In the genomic region with DNA sequence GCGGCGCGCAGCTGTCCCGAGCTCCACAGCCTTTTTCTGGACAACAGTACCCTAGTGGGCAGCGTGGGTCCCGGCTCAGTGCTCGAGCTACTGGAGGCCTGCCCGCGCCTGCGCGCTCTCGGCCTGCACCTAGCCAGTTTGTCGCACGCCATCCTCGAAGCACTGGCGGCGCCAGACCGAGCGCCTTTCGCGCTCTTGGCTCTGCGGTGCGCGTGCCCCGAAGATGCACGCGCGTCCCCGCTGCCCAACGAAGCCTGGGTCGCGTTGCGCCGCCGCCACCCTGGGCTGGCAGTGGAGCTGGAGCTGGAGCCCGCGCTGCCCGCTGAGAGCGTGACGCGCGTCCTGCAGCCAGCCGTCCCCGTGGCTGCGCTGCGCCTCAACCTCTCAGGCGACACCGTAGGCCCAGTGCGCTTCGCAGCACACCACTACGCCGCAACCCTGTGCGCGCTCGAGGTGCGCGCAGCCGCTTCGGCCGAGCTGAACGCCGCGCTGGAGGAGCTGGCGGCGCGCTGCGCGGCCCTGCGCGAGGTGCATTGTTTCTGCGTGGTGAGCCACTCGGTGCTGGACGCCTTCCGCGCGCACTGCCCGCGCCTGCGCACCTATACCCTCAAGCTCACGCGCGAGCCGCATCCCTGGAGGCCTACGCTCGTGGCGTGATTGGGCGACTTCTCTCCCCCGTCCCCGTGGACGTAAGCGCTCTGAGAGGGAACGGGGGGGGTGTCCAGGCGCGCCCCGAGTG, we compare ENCODE assay signal across 9 cellular contexts. TPM values are rescaled to one million over a fixed set of nuclear protein-coding genes. Genes with fewer than 3 reads are reported as not detected.
A peak's percentile ranks its signal among the peaks of the same experiment; 100 is the strongest.
DNase-seq lines count a peak whose midpoint lies in the region; ATAC-seq and TF ChIP-seq lines count a peak whose summit lies in the region.
"Had no signal": no experiment of that assay in that cellular context is flagged by ENCODE, and none has a peak within 500 bp of the region (broad histone marks: within the 10 kb centered on the region; RNA-seq: fewer than 3 reads in every experiment).

No MANE protein-coding gene starts in this region.

- peak overlapping the region; percentile 41 for H3K27ac Mint-ChIP-seq in T-helper 1 cell treated with Interleukin-12 subunit alpha and Interleukin-12 subunit beta and Interleukin-4 antibody, amounts not matched to agents 30 μg/mL and 1 μg/mL, for 36 hours
- H3K27ac Mint-ChIP-seq in endodermal cell, result no peak overlapping the region

- DNase-seq in NCI-H1417 (lab: John Stamatoyannopoulos, UW), result peak; percentile 78 to 98 (median 92)
- DNase-seq in NCI-H1417 treated with DMSO at 0.1 percent for 48 hours (lab: John Stamatoyannopoulos, UW), result no peak
- peak; percentile 82 for DNase-seq in endodermal cell
- no peak for DNase-seq in upper lobe of right lung
- no peak for DNase-seq in GDM1 (lab: John Stamatoyannopoulos, UW)
- DNase-seq in HuH-7 (ENCODE audit: low spot score), result no peak

- H3K9me3 Mint-ChIP-seq in T-helper 1 cell treated with Interleukin-12 subunit alpha and Interleukin-12 subunit beta and Interleukin-4 antibody, amounts not matched to agents 30 μg/mL and 1 μg/mL, for 36 hours, result no peaks in the 10 kb centered on the region
- peaks cover 2% of the 10 kb centered on the region for H3K9me3 Mint-ChIP-seq in endodermal cell

- H3K4me3 ChIP-seq in endodermal cell (ENCODE audit: low read length) (peak overlapping the region; percentile 66), muscle layer of duodenum (ENCODE audit: low read depth in 1 of 2, low read length in 2 of 2) (peak overlapping the region; percentile 30 to 70), upper lobe of right lung (peak overlapping the region; percentile 46)
- H3K4me3 ChIP-seq: SK-N-MC had no signal

- H3K36me3 ChIP-seq in endodermal cell (ENCODE audit: control insufficient read depth, insufficient read depth, low read length), result no peaks in the 10 kb centered on the region
- H3K36me3 ChIP-seq in muscle layer of duodenum (ENCODE audit: control insufficient read depth in 1 of 2, insufficient read depth in 2 of 2, low read length in 2 of 2), result no peaks in the 10 kb centered on the region
- no peaks in the 10 kb centered on the region for H3K36me3 ChIP-seq in upper lobe of right lung

- H3K4me1 ChIP-seq in endodermal cell (ENCODE audit: control insufficient read depth, insufficient read depth, low read length), result no peaks in the 10 kb centered on the region
- H3K4me1 ChIP-seq in muscle layer of duodenum (ENCODE audit: control insufficient read depth in 1 of 2, insufficient read depth in 2 of 2, low read length in 2 of 2), result peaks cover 14 to 53% of the 10 kb centered on the region in 2 donors
- peaks cover 47% of the 10 kb centered on the region for H3K4me1 ChIP-seq in upper lobe of right lung

- H3K27me3 ChIP-seq in endodermal cell (ENCODE audit: control insufficient read depth, insufficient read depth, low read length, poor library complexity, severe bottlenecking), result peaks cover 100% of the 10 kb centered on the region
- H3K27me3 ChIP-seq in muscle layer of duodenum (ENCODE audit: low read depth, low read length), result peaks cover 17% of the 10 kb centered on the region
- peaks cover 18% of the 10 kb centered on the region for H3K27me3 ChIP-seq in upper lobe of right lung

- peak overlapping the region; percentile 68 for H3K4me3 Mint-ChIP-seq in T-helper 1 cell treated with Interleukin-12 subunit alpha and Interleukin-12 subunit beta and Interleukin-4 antibody, amounts not matched to agents 30 μg/mL and 1 μg/mL, for 36 hours
- H3K4me3 Mint-ChIP-seq in endodermal cell, result peak overlapping the region; percentile 21

- peaks cover 26% of the 10 kb centered on the region for H3K36me3 Mint-ChIP-seq in T-helper 1 cell treated with Interleukin-12 subunit alpha and Interleukin-12 subunit beta and Interleukin-4 antibody, amounts not matched to agents 30 μg/mL and 1 μg/mL, for 36 hours (ENCODE audit: low read depth)
- H3K36me3 Mint-ChIP-seq in endodermal cell (ENCODE audit: low read depth), result no peaks in the 10 kb centered on the region

- intact Hi-C loops in upper lobe of right lung (cut with DNase I), result no loop called here

- no peak overlapping the region for H3K9ac ChIP-seq in endodermal cell (ENCODE audit: extremely low read depth, low read length, poor library complexity, severe bottlenecking)

- 1 to 3% methylated on average over 43 to 95 of the region's 95 CpGs for WGBS in endodermal cell (ENCODE audit: insufficient coverage in 1 of 2, insufficient read length in 1 of 2), 2 experiments

- H3K4me1 Mint-ChIP-seq in T-helper 1 cell treated with Interleukin-12 subunit alpha and Interleukin-12 subunit beta and Interleukin-4 antibody, amounts not matched to agents 30 μg/mL and 1 μg/mL, for 36 hours (ENCODE audit: low read depth), result peaks cover 39% of the 10 kb centered on the region
- no peaks in the 10 kb centered on the region for H3K4me1 Mint-ChIP-seq in endodermal cell

- H3K27ac ChIP-seq in endodermal cell (ENCODE audit: low read depth, low read length) (no peak overlapping the region), muscle layer of duodenum (ENCODE audit: low read length) (no peak overlapping the region), upper lobe of right lung (no peak overlapping the region)
- H3K27ac ChIP-seq: SK-N-MC had no signal

- no peak for TF ChIP-seq CTCF in endodermal cell (conservative IDR thresholded peaks at IDR 0.05)
- TF ChIP-seq CTCF in upper lobe of right lung (IDR thresholded peaks at IDR 0.05), result no peak

- H3K9me3 ChIP-seq in endodermal cell (ENCODE audit: control insufficient read depth, low read length), result no peaks in the 10 kb centered on the region
- no peaks in the 10 kb centered on the region for H3K9me3 ChIP-seq in muscle layer of duodenum (ENCODE audit: control insufficient read depth in 1 of 2, low read length in 2 of 2)
- no peaks in the 10 kb centered on the region for H3K9me3 ChIP-seq in upper lobe of right lung

- ATAC-seq in upper lobe of right lung, result no peak

- peaks cover 19% of the 10 kb centered on the region for H3K27me3 Mint-ChIP-seq in T-helper 1 cell treated with Interleukin-12 subunit alpha and Interleukin-12 subunit beta and Interleukin-4 antibody, amounts not matched to agents 30 μg/mL and 1 μg/mL, for 36 hours (ENCODE audit: low read depth)
- H3K27me3 Mint-ChIP-seq in endodermal cell (ENCODE audit: insufficient read depth), result peaks cover 97% of the 10 kb centered on the region

RNA-seq across cellular contexts. Expression of gene HSF4, which starts 1.2 kb away (rescaled TPM):
- total RNA-seq in endodermal cell (1 to 10 TPM; 2.0 to 6.8 TPM), upper lobe of right lung (87.8 TPM)
- 1.2 TPM for polyA plus RNA-seq in endodermal cell (2013, experiment 1 of 2)
- 1.6 TPM for polyA plus RNA-seq in endodermal cell (2013, experiment 2 of 2)

RNA-seq across cellular contexts. Expression of gene FBXL8, which starts 3.6 kb away (rescaled TPM):
- total RNA-seq in endodermal cell (1 to 10 TPM; 1.9 to 3.5 TPM), upper lobe of right lung (34.1 TPM)
- polyA plus RNA-seq in endodermal cell (2013, experiment 1 of 2), result 1.1 TPM
- 0.75 TPM for polyA plus RNA-seq in endodermal cell (2013, experiment 2 of 2)

RNA-seq across cellular contexts. Expression of gene TRADD, which starts 3.6 kb away (rescaled TPM):
- 1 to 10 TPM; 2.8 to 5.4 TPM for total RNA-seq in endodermal cell
- polyA plus RNA-seq in endodermal cell (2013, experiment 1 of 2), result 1.3 TPM
- 0.83 TPM for polyA plus RNA-seq in endodermal cell (2013, experiment 2 of 2)
- total RNA-seq in upper lobe of right lung, result 24.1 TPM

RNA-seq across cellular contexts. Expression of gene NOL3, which starts 7.0 kb away (rescaled TPM):
- total RNA-seq in endodermal cell (10 to 100 TPM; 11.6 TPM), upper lobe of right lung (59.7 TPM)
- 12.1 TPM for polyA plus RNA-seq in endodermal cell (2013, experiment 1 of 2)
- polyA plus RNA-seq in endodermal cell (2013, experiment 2 of 2), result 6.5 TPM

RNA-seq across cellular contexts. Expression of gene B3GNT9, which starts 12.5 kb away (rescaled TPM):
- total RNA-seq in endodermal cell, result 10 to 100 TPM in 1 of 2 donors, 1 to 10 TPM in 1; 7.2 to 11.0 TPM
- 2.7 TPM for polyA plus RNA-seq in endodermal cell (2013, experiment 1 of 2)
- polyA plus RNA-seq in endodermal cell (2013, experiment 2 of 2), result 2.1 TPM
- total RNA-seq in upper lobe of right lung, result 19.3 TPM

Comparison
In these comparisons a context has a peak if more than half of its experiments do, and no peak if none do; other contexts are left out.
1. DNase-seq: peak in NCI-H1417 (3 of 3) and endodermal cell (single experiment); none in NCI-H1417 treated with DMSO at 0.1 percent for 48 hours (single experiment), upper lobe of right lung (single experiment), GDM1 (single experiment) and HuH-7 (single experiment).
2. RNA of gene HSF4, which starts 1.2 kb away (total RNA-seq): 87.8 TPM in upper lobe of right lung (single experiment); 2.0 to 6.8 TPM in endodermal cell; every median in the first group is over 10 times any median in the second.
3. Peak in every context shown above with its lines, with median percentiles within 50 percentile points of each other: H3K4me3 ChIP-seq.